In genomic region chr15:67119238-67119846, GRCh38 we compare ENCODE assay signal across 10 cellular contexts. TPM values are rescaled to one million over a fixed set of nuclear protein-coding genes. Genes with fewer than 3 reads are reported as not detected.
A peak's percentile ranks its signal among the peaks of the same experiment; 100 is the strongest.
DNase-seq lines count a peak whose midpoint lies in the region; ATAC-seq, FAIRE-seq and TF ChIP-seq lines count a peak whose summit lies in the region.
"Had no signal": no experiment of that assay in that cellular context is flagged by ENCODE, and none has a peak within 500 bp of the region (broad histone marks: within the 10 kb centered on the region; RNA-seq: fewer than 3 reads in every experiment).

No MANE protein-coding gene starts in this region.

- no peaks in the 10 kb centered on the region for H3K27me3 ChIP-seq in CD4-positive, alpha-beta memory T cell (ENCODE audit: insufficient read depth, low read length)
- H3K27me3 ChIP-seq in RWPE2 (ENCODE audit: insufficient read depth, poor library complexity, severe bottlenecking) (no peaks in the 10 kb centered on the region), endothelial cell of umbilical vein (ENCODE audit: control insufficient read depth in 2 of 2, insufficient read depth in 2 of 2, low read length in 2 of 2) (no peaks in the 10 kb centered on the region), gastrocnemius medialis (no peaks in the 10 kb centered on the region)

- in situ Hi-C loops in gastrocnemius medialis (cut with MboI; ENCODE audit: low sequenced_read_pairs in 4 of 4): no loop called here

- dilution Hi-C loops in endothelial cell of umbilical vein (cut with MboI; ENCODE audit: extremely low pct_ligation_motif_present, low sequenced_read_pairs): no loop called here

- H3K9me3 Mint-ChIP-seq in CD4-positive, alpha-beta memory T cell: no peaks in the 10 kb centered on the region

- no peak for TF ChIP-seq CTCF in RWPE2 (IDR thresholded peaks at IDR 0.05; ENCODE audit: poor library complexity, severe bottlenecking)
- no peak for TF ChIP-seq CTCF in endothelial cell of umbilical vein (IDR thresholded peaks at IDR 0.05; ENCODE audit: extremely low read depth in 1 of 2, insufficient read depth in 1 of 2, low read depth in 1 of 2, low read length in 2 of 2)
- TF ChIP-seq CTCF in gastrocnemius medialis (IDR thresholded peaks at IDR 0.05 in 4 of 5, conservative IDR thresholded peaks at IDR 0.05 in 1 of 5): no peak

- no peak overlapping the region for H2AFZ ChIP-seq in endothelial cell of umbilical vein (ENCODE audit: low read depth, low read length)

- BruUV-seq in endothelial cell of umbilical vein (replicated peaks; lab: Mats Ljungman, UMichigan): no TSS peak

- FAIRE-seq in endothelial cell of umbilical vein (lab: Jason Lieb, UNC): no peak
- no peak for FAIRE-seq in urothelium cell line (lab: Jason Lieb, UNC)
- FAIRE-seq: GM18507 had no signal

- DNase-seq in CD4-positive, alpha-beta memory T cell: no peak
- DNase-seq in RWPE2 (ENCODE audit: low spot score): no peak
- no peak for DNase-seq in endothelial cell of umbilical vein (ENCODE audit: low read depth, low spot score)
- DNase-seq in gastrocnemius medialis: no peak
- no peak for DNase-seq in NCI-H774 (lab: John Stamatoyannopoulos, UW)
- no peak for DNase-seq in urothelium cell line (ENCODE audit: low spot score)
- no peak for DNase-seq in NAMALWA (ENCODE audit: low spot score)
- DNase-seq: NCI-H510A had no signal

- no peak overlapping the region for H3K4me3 ChIP-seq in CD4-positive, alpha-beta memory T cell (ENCODE audit: low read length in 2 of 2)
- H3K4me3 ChIP-seq in RWPE2 (ENCODE audit: severe bottlenecking): no peak overlapping the region
- H3K4me3 ChIP-seq in endothelial cell of umbilical vein (replicated peaks in 1 of 3; ENCODE audit: insufficient read depth in 1 of 3, low read depth in 1 of 3, low read length in 3 of 3): no peak overlapping the region
- no peak overlapping the region for H3K4me3 ChIP-seq in gastrocnemius medialis

- CTCF ChIA-PET in CD4-positive, alpha-beta memory T cell (lab: Charles Lee; ENCODE audit: partially characterized antibody): interaction anchor here (1.0 to 2.0 kb wide), 2 partner anchors 50 to 185 kb away, joined by 3 to 4 read pairs; no protein-coding TSS in a partner anchor
- CTCF ChIA-PET in endothelial cell of umbilical vein (lab: Charles Lee): interaction anchor here (0.9 to 1.2 kb wide), 3 partner anchors 10 to 51 kb away, joined by 3 to 6 read pairs (median 3); no protein-coding TSS in a partner anchor

- ATAC-seq in RWPE2 (ENCODE audit: low read depth) (no peak), gastrocnemius medialis (no peak), GM19455 (IDR thresholded peaks at IDR 0.05; ENCODE audit: unreplicated experiment) (no peak)

- peaks cover 4 to 7% of the 10 kb centered on the region in 2 donors for H3K36me3 Mint-ChIP-seq in CD4-positive, alpha-beta memory T cell

- H3K9me1 ChIP-seq in endothelial cell of umbilical vein (replicated peaks; ENCODE audit: control insufficient read depth, extremely low read depth, insufficient read depth, low read length): no peaks in the 10 kb centered on the region

- H3K4me1 ChIP-seq in CD4-positive, alpha-beta memory T cell (ENCODE audit: insufficient read depth, low read length): peaks cover 100% of the 10 kb centered on the region
- H3K4me1 ChIP-seq in RWPE2 (ENCODE audit: insufficient read depth, poor library complexity, severe bottlenecking): peaks cover 77% of the 10 kb centered on the region
- peaks cover 70% of the 10 kb centered on the region for H3K4me1 ChIP-seq in endothelial cell of umbilical vein (ENCODE audit: control insufficient read depth, extremely low read depth, insufficient read depth, low read length)
- H3K4me1 ChIP-seq in gastrocnemius medialis: peaks cover 93 to 94% of the 10 kb centered on the region in 2 donors

- H3K36me3 ChIP-seq in CD4-positive, alpha-beta memory T cell (ENCODE audit: insufficient read depth, low read length): no peaks in the 10 kb centered on the region
- H3K36me3 ChIP-seq in RWPE2 (ENCODE audit: low read depth): peaks cover 4% of the 10 kb centered on the region; the same call in 1 of the 2 replicates
- H3K36me3 ChIP-seq in endothelial cell of umbilical vein (ENCODE audit: control insufficient read depth in 2 of 2, extremely low read depth in 1 of 2, insufficient read depth in 2 of 2, low read length in 2 of 2): no peaks in the 10 kb centered on the region
- no peaks in the 10 kb centered on the region for H3K36me3 ChIP-seq in gastrocnemius medialis

- H3K9me3 ChIP-seq in CD4-positive, alpha-beta memory T cell (ENCODE audit: control insufficient read depth in 1 of 2, low read length in 2 of 2): no peaks in the 10 kb centered on the region
- no peaks in the 10 kb centered on the region for H3K9me3 ChIP-seq in RWPE2 (ENCODE audit: severe bottlenecking)
- H3K9me3 ChIP-seq in endothelial cell of umbilical vein (replicated peaks; ENCODE audit: control insufficient read depth, insufficient read depth, low read length): no peaks in the 10 kb centered on the region
- H3K9me3 ChIP-seq in gastrocnemius medialis: no peaks in the 10 kb centered on the region

- POLR2A ChIA-PET in CD4-positive, alpha-beta memory T cell (lab: Charles Lee; ENCODE audit: partially characterized antibody): interaction anchor here (0.8 to 15.7 kb wide), 12 partner anchors 9 to 51 kb away, joined by 3 to 167 read pairs (median 8); partner anchors contain the start of gene SMAD3
- POLR2A ChIA-PET in endothelial cell of umbilical vein (lab: Charles Lee): no interaction called here

- no peaks in the 10 kb centered on the region for H3K27me3 Mint-ChIP-seq in CD4-positive, alpha-beta memory T cell

- peak overlapping the region in 7 of 8 donors; percentile 29 to 80 (median 62) for H3K4me3 Mint-ChIP-seq in CD4-positive, alpha-beta memory T cell

- H3K9ac ChIP-seq in endothelial cell of umbilical vein (replicated peaks; ENCODE audit: extremely low read depth, insufficient read depth, low read length): no peak overlapping the region

- H3K27ac Mint-ChIP-seq in CD4-positive, alpha-beta memory T cell: peak overlapping the region; percentile 90 to 100 (median 98)

- TF ChIP-seq POLR2A in endothelial cell of umbilical vein (IDR thresholded peaks at IDR 0.05; ENCODE audit: low read depth, low read length): no peak
- no peak for TF ChIP-seq POLR2A in gastrocnemius medialis (IDR thresholded peaks at IDR 0.05)

- H3K27ac ChIP-seq in CD4-positive, alpha-beta memory T cell (ENCODE audit: low read depth, low read length): peak overlapping the region; percentile 80
- peak overlapping the region; percentile 97 for H3K27ac ChIP-seq in RWPE2 (ENCODE audit: poor library complexity, severe bottlenecking)
- peak overlapping the region; percentile 92 for H3K27ac ChIP-seq in endothelial cell of umbilical vein (ENCODE audit: insufficient read depth, low read depth, low read length)
- H3K27ac ChIP-seq in gastrocnemius medialis: peak overlapping the region; percentile 92 to 98 (median 94)

- H4K20me1 ChIP-seq in endothelial cell of umbilical vein (replicated peaks; ENCODE audit: control insufficient read depth, extremely low read depth, insufficient read depth, low read length): no peaks in the 10 kb centered on the region

- no peak overlapping the region for H3K4me2 ChIP-seq in endothelial cell of umbilical vein (ENCODE audit: insufficient read depth, low read length)

- peaks cover 73 to 99% (median 92%) of the 10 kb centered on the region in 4 donors for H3K4me1 Mint-ChIP-seq in CD4-positive, alpha-beta memory T cell

- intact Hi-C loops in CD4-positive, alpha-beta memory T cell (cut with micrococcal nuclease): no loop called here
- intact Hi-C loops in endothelial cell of umbilical vein (cut with micrococcal nuclease) (no loop called here), gastrocnemius medialis (cut with DNase I; ENCODE audit: low total_unique reads) (no loop called here)

- peaks cover 95% of the 10 kb centered on the region for H3K79me2 ChIP-seq in endothelial cell of umbilical vein (ENCODE audit: control insufficient read depth, insufficient read depth, low read length)

TF ChIP-seq in endothelial cell of umbilical vein, 7 proteins besides CTCF, POLR2A, EP300 and RAD21:
- TF ChIP-seq FOS (IDR thresholded peaks at IDR 0.05; ENCODE audit: borderline replicate concordance, insufficient read depth, low read length): no peak
- no peak for TF ChIP-seq MAX (IDR thresholded peaks at IDR 0.05; ENCODE audit: insufficient read depth, insufficient read length)
- no peak for TF ChIP-seq GATA2 (IDR thresholded peaks at IDR 0.05; ENCODE audit: insufficient read depth, insufficient read length, low read depth, low read length)
- TF ChIP-seq JUN (IDR thresholded peaks at IDR 0.05; ENCODE audit: borderline replicate concordance, insufficient read depth, insufficient read length, low read depth): no peak
- TF ChIP-seq EZH2 (IDR thresholded peaks at IDR 0.05; ENCODE audit: borderline replicate concordance, low read depth, low read length, severe bottlenecking): no peak
- no peak for TF ChIP-seq POLR2AphosphoS5 (IDR thresholded peaks at IDR 0.05; ENCODE audit: insufficient read depth, low read depth, low read length)
- no peak for TF ChIP-seq MYC (IDR thresholded peaks at IDR 0.05; ENCODE audit: low read depth, low read length)

RNA-seq across cellular contexts. Expression of gene SMAD3, which starts 53.9 kb away (rescaled TPM):
- 100 to 1,000 TPM; 189 to 197 TPM for total RNA-seq in CD4-positive, alpha-beta memory T cell
- 10 to 100 TPM; 14.6 to 31.9 TPM for polyA plus RNA-seq in CD4-positive, alpha-beta memory T cell
- 71.7 and 88.2 TPM in 2 replicates for total RNA-seq in endothelial cell of umbilical vein
- polyA plus RNA-seq in endothelial cell of umbilical vein: 53.4 and 56.4 TPM in 2 replicates
- polyA plus RNA-seq in endothelial cell of umbilical vein (2011; cell fraction: cytosol; rRNA removed): 47.7 and 47.9 TPM in 2 replicates
- 114 and 122 TPM in 2 replicates for polyA plus RNA-seq in endothelial cell of umbilical vein (2011; cell fraction: nucleus; rRNA removed)
- 87.3 and 91.3 TPM in 2 replicates for polyA plus RNA-seq in endothelial cell of umbilical vein (2012)
- 53.1 and 59.9 TPM in 2 replicates for polyA minus RNA-seq in endothelial cell of umbilical vein
- 13.7 TPM for polyA minus RNA-seq in endothelial cell of umbilical vein (2011; cell fraction: cytosol; rRNA and poly(A)+ RNA removed)
- polyA minus RNA-seq in endothelial cell of umbilical vein (2011; cell fraction: nucleus; rRNA and poly(A)+ RNA removed): 73.9 and 75.1 TPM in 2 replicates
- total RNA-seq in gastrocnemius medialis: 10 to 100 TPM; 15.9 to 61.7 (median 26.3) TPM
